In genomic region chr7:66655113-66655806, GRCh38 we compare ENCODE assay signal across 8 cellular contexts. TPM values are rescaled to one million over a fixed set of nuclear protein-coding genes. Genes with fewer than 3 reads are reported as not detected.
DNase-seq lines count a peak whose midpoint lies in the region; ATAC-seq and TF ChIP-seq lines count a peak whose summit lies in the region.
"Not testable (repeated sequence)": the region's sequence is repeated elsewhere in the genome, so short reads cannot be mapped to it uniquely, and the experiment has no call there.

No MANE protein-coding gene starts in this region.

- H3K79me2 ChIP-seq in SU-DHL-6 (ENCODE audit: insufficient read depth, low read length), result peaks cover 54% of the 10 kb centered on the region

- in situ Hi-C loops in KBM-7 (cut with MboI; ENCODE audit: low pct_unique_long_range_greater_than_20kb, low sequenced_read_pairs), result not testable (repeated sequence)

- H3K9me3 ChIP-seq in CD8-positive, alpha-beta T cell (ENCODE audit: low read length); SU-DHL-6 (ENCODE audit: insufficient read depth, low read length); mucosa of descending colon; stomach smooth muscle (ENCODE audit: control insufficient read depth in 2 of 2, low read length in 2 of 2): not testable (repeated sequence)

- peak overlapping the region; percentile 92 for H3K27ac ChIP-seq in CD8-positive, alpha-beta T cell (ENCODE audit: low read depth, low read length)
- H3K27ac ChIP-seq in SU-DHL-6 (ENCODE audit: low read depth, low read length), result not testable (repeated sequence)
- H3K27ac ChIP-seq in foreskin keratinocyte (peak overlapping the region; percentile 89), stomach smooth muscle (ENCODE audit: low read length) (peak overlapping the region; percentile 99)

- DNase-seq in CD8-positive, alpha-beta T cell, result peak in 1 of 7 experiments; percentile 10
- DNase-seq in KBM-7 (peak; percentile 55), astrocyte of the hippocampus (ENCODE audit: low read depth, low spot score) (peak; percentile 55), foreskin keratinocyte (peak in 1 of 2 donors; percentile 41), mucosa of descending colon (peak in 1 of 3 donors; percentile 53)

- not testable (repeated sequence) for H3K9me2 ChIP-seq in SU-DHL-6 (replicated peaks; ENCODE audit: insufficient read depth, low read length)

- H3K27ac Mint-ChIP-seq in CD8-positive, alpha-beta T cell, result peak overlapping the region; percentile 99

- H3F3A ChIP-seq in SU-DHL-6 (ENCODE audit: insufficient read depth), result peaks cover 34% of the 10 kb centered on the region

- CTCF ChIA-PET in CD8-positive, alpha-beta T cell (lab: Charles Lee), result interaction anchor here (0.5 to 0.9 kb wide), 2 partner anchors 10 to 32 kb away, joined by 3 read pairs; no protein-coding TSS in a partner anchor

- TF ChIP-seq CTCF in CD8-positive, alpha-beta T cell (IDR thresholded peaks at IDR 0.05); SU-DHL-6 (IDR thresholded peaks at IDR 0.05; ENCODE audit: insufficient read depth, low read length, poor library complexity, severe bottlenecking); mucosa of descending colon (IDR thresholded peaks at IDR 0.05): not testable (repeated sequence)
- peak; percentile 29 for TF ChIP-seq CTCF in foreskin keratinocyte (conservative IDR thresholded peaks at IDR 0.05)

- not testable (repeated sequence) for H3K36me3 Mint-ChIP-seq in CD8-positive, alpha-beta T cell

- H3K4me3 Mint-ChIP-seq in CD8-positive, alpha-beta T cell, result peak overlapping the region; percentile 99

- not testable (repeated sequence) for H3K36me3 ChIP-seq in CD8-positive, alpha-beta T cell (ENCODE audit: insufficient read depth, low read length); SU-DHL-6 (ENCODE audit: low read length); mucosa of descending colon (ENCODE audit: low read depth); stomach smooth muscle (ENCODE audit: control insufficient read depth in 2 of 2, insufficient read depth in 2 of 2, low read length in 2 of 2)

- H3K27me3 Mint-ChIP-seq in CD8-positive, alpha-beta T cell (ENCODE audit: low read depth), result not testable (repeated sequence)

- H3K4me1 Mint-ChIP-seq in CD8-positive, alpha-beta T cell (ENCODE audit: low read depth), result peaks cover 21% of the 10 kb centered on the region

- H3K4me2 ChIP-seq in SU-DHL-6 (ENCODE audit: low read depth, low read length, poor library complexity, severe bottlenecking), result peak overlapping the region; percentile 60

- not testable (repeated sequence) for ATAC-seq in CD8-positive, alpha-beta T cell
- ATAC-seq in GM21737 (IDR thresholded peaks at IDR 0.05; ENCODE audit: unreplicated experiment) (peak; percentile 11), foreskin keratinocyte (peak; percentile 49), mucosa of descending colon (peak; percentile 59)

- not testable (repeated sequence) for H3K4me1 ChIP-seq in CD8-positive, alpha-beta T cell (ENCODE audit: insufficient read depth, low read length); foreskin keratinocyte; mucosa of descending colon (ENCODE audit: low read depth)
- peaks cover 10% of the 10 kb centered on the region for H3K4me1 ChIP-seq in stomach smooth muscle (ENCODE audit: control insufficient read depth, insufficient read depth, low read length)

- H4K20me1 ChIP-seq in SU-DHL-6 (ENCODE audit: low read depth, low read length), result not testable (repeated sequence)

- peak overlapping the region; percentile 64 for H3K4me3 ChIP-seq in CD8-positive, alpha-beta T cell (ENCODE audit: low read depth, low read length)
- peak overlapping the region; percentile 83 for H3K4me3 ChIP-seq in SU-DHL-6 (ENCODE audit: insufficient read depth, low read length, poor library complexity, severe bottlenecking)
- H3K4me3 ChIP-seq in mucosa of descending colon, result peak overlapping the region; percentile 78
- peak overlapping the region; percentile 84 to 86 for H3K4me3 ChIP-seq in stomach smooth muscle (ENCODE audit: low read length in 2 of 2)

- H3K9me3 Mint-ChIP-seq in CD8-positive, alpha-beta T cell, result not testable (repeated sequence)

- POLR2A ChIA-PET in CD8-positive, alpha-beta T cell (lab: Charles Lee), result interaction anchor here (0.6 to 3.4 kb wide), 5 partner anchors 25 to 85 kb away, joined by 3 to 19 read pairs (median 5); partner anchors contain the start of genes KCTD7 and RABGEF1

- not testable (repeated sequence) for H3K27me3 ChIP-seq in CD8-positive, alpha-beta T cell (ENCODE audit: insufficient read depth, low read length); SU-DHL-6 (ENCODE audit: low read length); foreskin keratinocyte; stomach smooth muscle (ENCODE audit: control insufficient read depth in 1 of 2, insufficient read depth in 2 of 2, low read length in 2 of 2)

- H2AFZ ChIP-seq in SU-DHL-6 (ENCODE audit: low read depth, low read length, severe bottlenecking), result peak overlapping the region; percentile 31

- intact Hi-C loops in CD8-positive, alpha-beta T cell (cut with DNase I, micrococcal nuclease), result loop anchor here (2.0 to 10.0 kb wide), 4 partner anchors 86 to 270 kb away; partner anchors contain the start of genes RABGEF1 (in 1 of the 2) and TMEM248 (in 1 of the 2)
- intact Hi-C loops in mucosa of descending colon (cut with DNase I, micrococcal nuclease), result not testable (repeated sequence)

- H3K9ac ChIP-seq in SU-DHL-6 (ENCODE audit: low read length) (peak overlapping the region; percentile 75), stomach smooth muscle (ENCODE audit: low read length in 2 of 2) (peak overlapping the region; percentile 89 to 96)

RNA-seq across cellular contexts. Expression of gene KCTD7, which starts 26.6 kb away (rescaled TPM):
- 10 to 100 TPM; 12.9 to 13.2 TPM for total RNA-seq in CD8-positive, alpha-beta T cell
- total RNA-seq in foreskin keratinocyte (2.6 and 3.9 TPM in 2 replicates), mucosa of descending colon (10 to 100 TPM in 1 of 3 donors, 1 to 10 TPM in 2; 7.4 to 24.8 (median 8.5) TPM)
- polyA plus RNA-seq in foreskin keratinocyte, result 2.0 and 2.4 TPM in 2 replicates
